ENCODE assay signal across 9 cellular contexts in genomic region chr7:27102578-27103442, GRCh38. TPM values are rescaled to one million over a fixed set of nuclear protein-coding genes. Genes with fewer than 3 reads are reported as not detected.
DNase-seq lines count a peak whose midpoint lies in the region; ATAC-seq and TF ChIP-seq lines count a peak whose summit lies in the region.
"Had no signal": no experiment of that assay in that cellular context is flagged by ENCODE, and none has a peak within 500 bp of the region (broad histone marks: within the 10 kb centered on the region; RNA-seq: fewer than 3 reads in every experiment).

TSS of gene HOXA2 (minus strand) at chr7:27102683. CDS start at chr7:27102500, 183 bp downstream.

- POLR2A ChIA-PET in activated CD8-positive, alpha-beta T cell treated with anti-CD3 and anti-CD28 coated beads, Interleukin-2, amount 10 ng/mL, durations not matched to agents 7 days and 5 days (lab: Charles Lee) = no interaction called here

- H3K4me1 ChIP-seq in parathyroid adenoma = no peaks in the 10 kb centered on the region

- H3K27ac ChIP-seq in parathyroid adenoma = peak within 1 kb of the TSS; percentile 53
- H3K27ac ChIP-seq: SJSA1 had no signal

- H3K4me2 ChIP-seq in parathyroid adenoma (ENCODE audit: low read length) = peak within 1 kb of the TSS; percentile 86

- no peak within 1 kb of the TSS for H3K27ac Mint-ChIP-seq in activated CD8-positive, alpha-beta T cell treated with anti-CD3 and anti-CD28 coated beads, Interleukin-2, amount 10 ng/mL, durations not matched to agents 7 days and 5 days
- H3K27ac Mint-ChIP-seq in glutamatergic neuron (ENCODE audit: unreplicated experiment) = peak within 1 kb of the TSS; percentile 49

- H3K4me1 Mint-ChIP-seq in activated CD8-positive, alpha-beta T cell treated with anti-CD3 and anti-CD28 coated beads, Interleukin-2, amount 10 ng/mL, durations not matched to agents 7 days and 5 days (ENCODE audit: low read depth) = peaks cover 9% of the 10 kb centered on the region
- peaks cover 13% of the 10 kb centered on the region for H3K4me1 Mint-ChIP-seq in glutamatergic neuron (ENCODE audit: low read depth, unreplicated experiment)

- H3K36me3 Mint-ChIP-seq in activated CD8-positive, alpha-beta T cell treated with anti-CD3 and anti-CD28 coated beads, Interleukin-2, amount 10 ng/mL, durations not matched to agents 7 days and 5 days (ENCODE audit: low read depth) = peaks cover 6% of the 10 kb centered on the region
- peaks cover 4% of the 10 kb centered on the region for H3K36me3 Mint-ChIP-seq in glutamatergic neuron (ENCODE audit: unreplicated experiment)

- no peak within 1 kb of the TSS for H3K9ac ChIP-seq in parathyroid adenoma

- H3K9me3 Mint-ChIP-seq in activated CD8-positive, alpha-beta T cell treated with anti-CD3 and anti-CD28 coated beads, Interleukin-2, amount 10 ng/mL, durations not matched to agents 7 days and 5 days (ENCODE audit: insufficient read depth) = no peaks in the 10 kb centered on the region
- peaks cover 44% of the 10 kb centered on the region for H3K9me3 Mint-ChIP-seq in glutamatergic neuron (ENCODE audit: unreplicated experiment)

- H3K4me3 Mint-ChIP-seq in activated CD8-positive, alpha-beta T cell treated with anti-CD3 and anti-CD28 coated beads, Interleukin-2, amount 10 ng/mL, durations not matched to agents 7 days and 5 days = peak within 1 kb of the TSS; percentile 25
- H3K4me3 Mint-ChIP-seq in glutamatergic neuron (ENCODE audit: unreplicated experiment) = peak within 1 kb of the TSS; percentile 27

- H3K79me2 ChIP-seq in parathyroid adenoma = no peaks in the 10 kb centered on the region

- ATAC-seq in activated CD8-positive, alpha-beta T cell treated with anti-CD3 and anti-CD28 coated beads, Interleukin-2, amount 10 ng/mL, durations not matched to agents 7 days and 5 days = no peak
- ATAC-seq in HG02678 (IDR thresholded peaks at IDR 0.05; ENCODE audit: unreplicated experiment) = no peak
- no peak for ATAC-seq in HG02981 (IDR thresholded peaks at IDR 0.05; ENCODE audit: unreplicated experiment)

- no peaks in the 10 kb centered on the region for H3K36me3 ChIP-seq in parathyroid adenoma (ENCODE audit: control insufficient read depth, insufficient read depth, low read length)

- no peak for TF ChIP-seq CTCF in glutamatergic neuron (IDR thresholded peaks at IDR 0.05; ENCODE audit: partially characterized antibody, unreplicated experiment)
- no peak for TF ChIP-seq CTCF in parathyroid adenoma (IDR thresholded peaks at IDR 0.05)

- H3K27me3 ChIP-seq in parathyroid adenoma (ENCODE audit: control insufficient read depth, insufficient read depth, low read length) = no peaks in the 10 kb centered on the region
- H3K27me3 ChIP-seq: SJSA1 had no signal

- H3K4me3 ChIP-seq in parathyroid adenoma (ENCODE audit: low read depth, low read length) = peak within 1 kb of the TSS; percentile 97
- H3K4me3 ChIP-seq: SJSA1 had no signal

- no peaks in the 10 kb centered on the region for H3K9me3 ChIP-seq in parathyroid adenoma (ENCODE audit: control insufficient read depth, low read length)
- H3K9me3 ChIP-seq: SJSA1 had no signal

- CTCF ChIA-PET in activated CD8-positive, alpha-beta T cell treated with anti-CD3 and anti-CD28 coated beads, Interleukin-2, amount 10 ng/mL, durations not matched to agents 7 days and 5 days (lab: Charles Lee) = no interaction called here

- H3K27me3 Mint-ChIP-seq in activated CD8-positive, alpha-beta T cell treated with anti-CD3 and anti-CD28 coated beads, Interleukin-2, amount 10 ng/mL, durations not matched to agents 7 days and 5 days (ENCODE audit: low read depth) = peaks cover 63% of the 10 kb centered on the region
- peaks cover 70% of the 10 kb centered on the region for H3K27me3 Mint-ChIP-seq in glutamatergic neuron (ENCODE audit: unreplicated experiment)

- H2AFZ ChIP-seq in parathyroid adenoma = no peak within 1 kb of the TSS

- DNase-seq in Daoy (ENCODE audit: low read depth) (peak; percentile 82), glutamatergic neuron (no peak), NCI-H1105 treated with DMSO at 0.1 percent for 48 hours (lab: John Stamatoyannopoulos, UW) (no peak)
- no peak for DNase-seq in activated CD8-positive, alpha-beta T cell treated with anti-CD3 and anti-CD28 coated beads, Interleukin-2, amount 10 ng/mL, durations not matched to agents 7 days and 5 days
- no peak for DNase-seq in activated CD8-positive, alpha-beta memory T cell treated with anti-CD3 and anti-CD28 coated beads for 24 hours

RNA-seq across cellular contexts. Expression of gene HOXA2, which starts in this region (rescaled TPM):
- 11.4 and 12.1 TPM in 2 replicates for total RNA-seq in Daoy (2014; rRNA removed; shearing (Covaris generic))
- total RNA-seq in activated CD8-positive, alpha-beta T cell treated with anti-CD3 and anti-CD28 coated beads, Interleukin-2, amount 10 ng/mL, durations not matched to agents 7 days and 5 days = not detected
- total RNA-seq in glutamatergic neuron (ENCODE audit: unreplicated experiment) = not detected

Comparison
In these comparisons a context has a peak if more than half of its experiments do, and no peak if none do; other contexts are left out.
1. RNA of gene HOXA2 (total RNA-seq): 11.4 to 12.1 TPM in Daoy; not detected in activated CD8-positive, alpha-beta T cell treated with anti-CD3 and anti-CD28 coated beads, Interleukin-2, amount 10 ng/mL, durations not matched to agents 7 days and 5 days and not detected in glutamatergic neuron (single experiment); every median in the first group is over 10 times any median in the second.